8 cellular contexts compared by ENCODE assay signal in genomic region chr10:121927841-121928527, GRCh38. TPM values are rescaled to one million over a fixed set of nuclear protein-coding genes. Genes with fewer than 3 reads are reported as not detected.
DNase-seq lines count a peak whose midpoint lies in the region; ATAC-seq lines count a peak whose summit lies in the region.

ATE1 (minus strand) TSS chr10:121928031; CDS start chr10:121927949, 82 bp downstream.

- peak within 1 kb of the TSS; percentile 97 for H3K9ac ChIP-seq in BLaER1

- peaks cover 42% of the 10 kb centered on the region for H3K4me1 ChIP-seq in BLaER1

- peak within 1 kb of the TSS; percentile 98 for H3K4me3 ChIP-seq in BLaER1

- peak within 1 kb of the TSS; percentile 84 for H3K4me2 ChIP-seq in BLaER1

- peak within 1 kb of the TSS; percentile 96 for H3K27ac ChIP-seq in BLaER1

- H3K9me3 ChIP-seq in BLaER1: no peaks in the 10 kb centered on the region

- ATAC-seq in HG03457 (IDR thresholded peaks at IDR 0.05; ENCODE audit: unreplicated experiment) (peak; percentile 80), left lobe of liver (peak; percentile 91)

- DNase-seq in GM19240 (ENCODE audit: insufficient read length, low spot score) (peak; percentile 60), NCI-H526 treated with DMSO at 0.1 percent for 48 hours (lab: John Stamatoyannopoulos, UW) (peak; percentile 63), dedifferentiated amniotic fluid mesenchymal stem cell (ENCODE audit: extremely low spot score) (peak; percentile 73), left lobe of liver (ENCODE audit: low spot score) (peak; percentile 93)
- DNase-seq in activated CD4-positive, alpha-beta T cell treated with anti-CD3 and anti-CD28 coated beads, Interleukin-2, amount 50 U/mL, for 24 hours (ENCODE audit: low read depth in 1 of 2, low spot score in 1 of 2): peak; percentile 66 to 75
- peak; percentile 83 for DNase-seq in stimulated activated CD4-positive, alpha-beta T cell treated with anti-CD3 and anti-CD28 coated beads, Interleukin-2, amount 100 ng/mL, for 24 hours

- 0 out of 2 replicates have a peak, but pooled peaks cover 4% of the 10 kb centered on the region for H4K20me1 ChIP-seq in BLaER1

- H3K36me3 ChIP-seq in BLaER1: peaks cover 5% of the 10 kb centered on the region

- H3K27me3 ChIP-seq in BLaER1: no peaks in the 10 kb centered on the region

RNA-seq across cellular contexts. Expression of gene ATE1, which starts in this region (rescaled TPM):
- total RNA-seq in left lobe of liver: 20.1 TPM

Comparison
In these comparisons a context has a peak if more than half of its experiments do, and no peak if none do; other contexts are left out.
1. Peak in every context shown above with its lines: DNase-seq, ATAC-seq, H3K4me3 ChIP-seq and H3K27ac ChIP-seq.